ENCODE assay signal across 30 cellular contexts in genomic region chr18:47417807-47418206, GRCh38.
A peak's percentile ranks its signal among the peaks of the same experiment; 100 is the strongest.
DNase-seq lines count a peak whose midpoint lies in the region; ATAC-seq, FAIRE-seq and TF ChIP-seq lines count a peak whose summit lies in the region.
"Had no signal": no experiment of that assay in that cellular context is flagged by ENCODE, and none has a peak within 500 bp of the region (broad histone marks: within the 10 kb centered on the region; RNA-seq: fewer than 3 reads in every experiment).

No MANE protein-coding gene starts in this region.

- H3K79me2 ChIP-seq in HepG2 (ENCODE audit: insufficient read depth, low read length): no peaks in the 10 kb centered on the region

- TF ChIP-seq CTCF in HepG2 (CRISPR knock-in tag; IDR thresholded peaks at IDR 0.05): no peak
- TF ChIP-seq CTCF in right lobe of liver (IDR thresholded peaks at IDR 0.05): no peak
- no peak for TF ChIP-seq CTCF in lower lobe of right lung (IDR thresholded peaks at IDR 0.05)

- no peak for TF ChIP-seq RAD21 in HepG2 (CRISPR knock-in tag; IDR thresholded peaks at IDR 0.05)

- no peak for FAIRE-seq in HepG2 (lab: Jason Lieb, UNC)
- FAIRE-seq: colon had no signal

- TF ChIP-seq POLR2A in HepG2 (IDR thresholded peaks at IDR 0.05; ENCODE audit: insufficient read depth in 1 of 2, low read depth in 2 of 2, low read length in 2 of 2): no peak
- no peak for TF ChIP-seq POLR2A in right lobe of liver (IDR thresholded peaks at IDR 0.05)

- no peak overlapping the region for H2AFZ ChIP-seq in HepG2 (ENCODE audit: low read length)

- CTCF ChIA-PET in HepG2 (lab: Yijun Ruan, JAX; ENCODE audit: low intra/inter-chr PET ratio, low total read pairs): no interaction called here

- TF ChIP-seq EP300 in HepG2 (IDR thresholded peaks at IDR 0.05; ENCODE audit: low read depth in 2 of 2, low read length in 2 of 2): no peak
- TF ChIP-seq EP300 in HepG2 (CRISPR knock-in tag; IDR thresholded peaks at IDR 0.05; ENCODE audit: borderline replicate concordance): no peak

- no peak overlapping the region for H3K9ac ChIP-seq in HepG2 (ENCODE audit: insufficient read depth, low read depth, low read length)

- no peak overlapping the region for H3K4me2 ChIP-seq in HepG2 (ENCODE audit: low read depth, low read length)

- H3K4me3 ChIP-seq in HepG2 (replicated peaks in 1 of 3; ENCODE audit: insufficient read depth in 1 of 3, low read depth in 2 of 3, low read length in 3 of 3) (no peak overlapping the region), right lobe of liver (no peak overlapping the region), lower lobe of right lung (no peak overlapping the region)
- H3K4me3 ChIP-seq: adrenal gland, breast epithelium, gastrocnemius medialis, mucosa of descending colon, ovary, Peyer's patch, SJCRH30, stomach, transverse colon had no signal

- intact Hi-C loops in HepG2 (cut with micrococcal nuclease; ENCODE audit: unreplicated experiment): no loop called here
- intact Hi-C loops in right lobe of liver (cut with DNase I): no loop called here
- intact Hi-C loops in lower lobe of right lung (cut with DNase I): no loop called here

- H3K27ac ChIP-seq in HepG2 (ENCODE audit: extremely low read length, insufficient read depth, low read length): no peak overlapping the region
- H3K27ac ChIP-seq in right lobe of liver: no peak overlapping the region
- H3K27ac ChIP-seq in lower lobe of right lung: no peak overlapping the region
- H3K27ac ChIP-seq: adrenal gland, breast epithelium, gastrocnemius medialis, ovary, Peyer's patch, SJCRH30, stomach, transverse colon had no signal

- 0% methylated on average over 2 of the region's 2 CpGs for WGBS in HepG2 (ENCODE audit: low lambda C conversion rate)
- WGBS in right lobe of liver (ENCODE audit: insufficient coverage, low coverage, low lambda C conversion rate, missing lambda C conversion rate): 40% methylated on average over 2 of the region's 2 CpGs

- peaks cover 0 to 12% of the 10 kb centered on the region in 2 experiments; a peak in 3 of 5 replicates for H3K27me3 ChIP-seq in HepG2 (ENCODE audit: control insufficient read depth in 1 of 2, insufficient read depth in 2 of 2, low read length in 2 of 2)
- no peaks in the 10 kb centered on the region for H3K27me3 ChIP-seq in right lobe of liver
- peaks cover 8% of the 10 kb centered on the region for H3K27me3 ChIP-seq in lower lobe of right lung (ENCODE audit: low read depth)
- H3K27me3 ChIP-seq: ovary, Peyer's patch, SJCRH30 had no signal

- H3K4me1 ChIP-seq in HepG2 (ENCODE audit: insufficient read depth, low read length): no peaks in the 10 kb centered on the region
- H3K4me1 ChIP-seq in right lobe of liver: no peaks in the 10 kb centered on the region
- H3K4me1 ChIP-seq in lower lobe of right lung: no peaks in the 10 kb centered on the region
- H3K4me1 ChIP-seq: adrenal gland, breast epithelium, gastrocnemius medialis, Peyer's patch, SJCRH30, stomach, transverse colon had no signal

- POLR2A ChIA-PET in HepG2 (lab: Yijun Ruan, JAX): no interaction called here

- ATAC-seq in HepG2: no peak
- ATAC-seq in right lobe of liver: no peak
- ATAC-seq in lower lobe of right lung: no peak
- ATAC-seq in left lobe of liver: no peak
- ATAC-seq in HG02973 (IDR thresholded peaks at IDR 0.05; ENCODE audit: unreplicated experiment): no peak
- ATAC-seq: CD8-positive, alpha-beta T cell; gastrocnemius medialis; mucosa of descending colon had no signal

- no peaks in the 10 kb centered on the region for H3K36me3 ChIP-seq in HepG2 (replicated peaks in 1 of 2; ENCODE audit: control insufficient read depth in 1 of 2, insufficient read depth in 2 of 2, low read length in 2 of 2)
- no peaks in the 10 kb centered on the region for H3K36me3 ChIP-seq in right lobe of liver
- H3K36me3 ChIP-seq in lower lobe of right lung: no peaks in the 10 kb centered on the region
- H3K36me3 ChIP-seq: adrenal gland, breast epithelium, gastrocnemius medialis, ovary, Peyer's patch, SJCRH30, stomach, transverse colon had no signal

- in situ Hi-C loops in HepG2 (cut with HindIII; ENCODE audit: extremely low pct_ligation_motif_present, low pct_unique_long_range_greater_than_20kb): no loop called here

- H3K9me3 ChIP-seq in HepG2 (ENCODE audit: low read length) (no peaks in the 10 kb centered on the region), right lobe of liver (no peaks in the 10 kb centered on the region), lower lobe of right lung (no peaks in the 10 kb centered on the region)
- H3K9me3 ChIP-seq: adrenal gland, breast epithelium, gastrocnemius medialis, mucosa of descending colon, ovary, Peyer's patch, SJCRH30, stomach, transverse colon had no signal

- no peaks in the 10 kb centered on the region for H4K20me1 ChIP-seq in HepG2 (ENCODE audit: insufficient read depth, low read length)

- DNase-seq in HepG2 (ENCODE audit: low spot score) (no peak), right lobe of liver (no peak), HT1080 (ENCODE audit: low read depth) (peak; percentile 81), hepatic stellate cell (ENCODE audit: low spot score) (peak; percentile 45), lower lobe of right lung (no peak), left lobe of liver (ENCODE audit: low spot score) (no peak), SW480 (ENCODE audit: low spot score) (no peak)
- DNase-seq: 8988T; activated naive CD4-positive, alpha-beta T cell treated with Interleukin-2 at 50 U/mL for 16 hours; activated T-cell treated with anti-CD3 and anti-CD28 coated beads, Interleukin-2, amount 50 U/mL, for 24 hours; adrenal gland; AML-193; CD8-positive, alpha-beta T cell; DMS153; effector memory CD4-positive, alpha-beta T cell; gastrocnemius medialis; GF-D8; hypothalamus; mucosa of descending colon; NCI-H1092 treated with DMSO at 0.1 percent for 48 hours; NCI-H187 treated with DMSO at 0.1 percent for 48 hours; NCI-H524 treated with DMSO at 0.1 percent for 48 hours; ovary; Peyer's patch; SJCRH30; stomach; transverse colon had no signal

- BruUV-seq in HepG2 (replicated peaks; lab: Mats Ljungman, UMichigan): no TSS peak

TF ChIP-seq in HepG2, 621 proteins besides CTCF, POLR2A, EP300 and RAD21:
- TF ChIP-seq HDAC2 (CRISPR knock-in tag; IDR thresholded peaks at IDR 0.05) (no peak), KDM3A (CRISPR knock-in tag; IDR thresholded peaks at IDR 0.05; ENCODE audit: low read depth) (no peak), ZMYM3 (CRISPR knock-in tag; IDR thresholded peaks at IDR 0.05) (no peak), MNT (IDR thresholded peaks at IDR 0.05) (peak; percentile 35; the same call in 1 of the 2 replicates)
TF ChIP-seq in HepG2: peak in this region for 1.

Comparison
In these comparisons a context has a peak if more than half of its experiments do, and no peak if none do; other contexts are left out.
1. DNase-seq: peak in HT1080 (single experiment) and hepatic stellate cell (single experiment); none in HepG2 (single experiment), right lobe of liver (0 of 3), lower lobe of right lung (single experiment), left lobe of liver (single experiment) and SW480 (single experiment).